18 cellular contexts compared by ENCODE assay signal in genomic region chr22:24191893-24192292, GRCh38. TPM values are rescaled to one million over a fixed set of nuclear protein-coding genes. Genes with fewer than 3 reads are reported as not detected.
DNase-seq lines count a peak whose midpoint lies in the region; ATAC-seq, FAIRE-seq and TF ChIP-seq lines count a peak whose summit lies in the region.
"Had no signal": no experiment of that assay in that cellular context is flagged by ENCODE, and none has a peak within 500 bp of the region (broad histone marks: within the 10 kb centered on the region; RNA-seq: fewer than 3 reads in every experiment).

No MANE protein-coding gene starts in this region.

- 100% methylated on average over 5 of the region's 5 CpGs for WGBS in A549 (ENCODE audit: missing lambda C conversion rate)
- 86% methylated on average over 5 of the region's 5 CpGs; no CpG with 5 or more reads in 1 of the 2 donors for WGBS in body of pancreas, 2 donors

- FAIRE-seq in A549 (lab: Jason Lieb, UNC) = no peak
- no peak for FAIRE-seq in kidney (lab: Jason Lieb, UNC)
- FAIRE-seq: H1, HTR-8/SVneo, K562 had no signal

- no TSS peak for BruUV-seq in Panc1 (replicated peaks; lab: Mats Ljungman, UMichigan)

- no peak for ATAC-seq in A549
- no peak for ATAC-seq in Panc1
- ATAC-seq in GM21619 (IDR thresholded peaks at IDR 0.05; ENCODE audit: unreplicated experiment) = no peak
- ATAC-seq in body of pancreas = no peak
- ATAC-seq: K562 had no signal

- POLR2A ChIA-PET in A549 (lab: Yijun Ruan, JAX) (no interaction called here), Panc1 (lab: Charles Lee) (no interaction called here)

- CTCF ChIA-PET in A549 (lab: Yijun Ruan, JAX) = interaction anchor here (2.8 to 6.3 kb wide), 2 partner anchors 54 to 56 kb away, joined by 23 to 61 read pairs; partner anchors contain the start of gene GGT5
- CTCF ChIA-PET in Panc1 (lab: Charles Lee) = interaction anchor here (0.8 kb wide), 1 partner anchor 55 kb away, joined by 4 read pairs; no protein-coding TSS in a partner anchor

- H3K27ac ChIP-seq in A549 (peak overlapping the region; percentile 93 to 96), Panc1 (ENCODE audit: low read length) (peak overlapping the region; percentile 62; the same call in 1 of the 2 replicates), kidney (ENCODE audit: low read depth in 2 of 2, low read length in 2 of 2) (no peak overlapping the region), body of pancreas (no peak overlapping the region)
- H3K27ac ChIP-seq: 22Rv1 had no signal

- H3K36me3 ChIP-seq in Panc1 (ENCODE audit: control insufficient read depth, insufficient read depth, low read length) = no peaks in the 10 kb centered on the region
- no peaks in the 10 kb centered on the region for H3K36me3 ChIP-seq in kidney (ENCODE audit: control insufficient read depth in 1 of 2, insufficient read depth in 2 of 2, low read length in 2 of 2)
- no peaks in the 10 kb centered on the region for H3K36me3 ChIP-seq in body of pancreas (replicated peaks in 1 of 2; ENCODE audit: insufficient read depth in 1 of 2, low read depth in 2 of 2)
- H3K36me3 ChIP-seq: HAP-1 had no signal

- TF ChIP-seq RAD21 in A549 (conservative IDR thresholded peaks at IDR 0.05 in 1 of 2, IDR thresholded peaks at IDR 0.05 in 1 of 2) = no peak

- H3K27me3 ChIP-seq in Panc1 (ENCODE audit: control insufficient read depth, insufficient read depth, low read length) = no peaks in the 10 kb centered on the region
- H3K27me3 ChIP-seq in body of pancreas = no peaks in the 10 kb centered on the region

- TF ChIP-seq POLR2A in A549 (IDR thresholded peaks at IDR 0.05; ENCODE audit: low read length) = no peak
- no peak for TF ChIP-seq POLR2A in body of pancreas (IDR thresholded peaks at IDR 0.05)

- H3K4me3 ChIP-seq in A549 (no peak overlapping the region), Panc1 (ENCODE audit: low read depth in 2 of 2, low read length in 2 of 2) (no peak overlapping the region), kidney (ENCODE audit: low read length in 2 of 2) (no peak overlapping the region), body of pancreas (no peak overlapping the region)
- H3K4me3 ChIP-seq: HAP-1, K562 had no signal

- H3K9ac ChIP-seq in kidney (ENCODE audit: low read length in 2 of 2) = no peak overlapping the region

- in situ Hi-C loops in Panc1 (cut with HindIII; ENCODE audit: low pct_unique_long_range_greater_than_20kb, low sequenced_read_pairs) = no loop called here

- intact Hi-C loops in Panc1 (cut with micrococcal nuclease; ENCODE audit: unreplicated experiment) = no loop called here
- intact Hi-C loops in kidney (cut with DNase I) = no loop called here
- intact Hi-C loops in body of pancreas (cut with DNase I) = loop anchor here (5.0 kb wide), 1 partner anchor 40 kb away; no protein-coding TSS in a partner anchor

- no peak for TF ChIP-seq EP300 in A549 (IDR thresholded peaks at IDR 0.05)

- no peak overlapping the region for H3K4me2 ChIP-seq in A549

- DNase-seq in A549 (ENCODE audit: low read depth in 1 of 2, low spot score in 1 of 2) = no peak
- no peak for DNase-seq in Panc1 (ENCODE audit: low read depth, low spot score)
- DNase-seq in kidney = peak; percentile 35
- peak; percentile 16 for DNase-seq in renal cortical epithelial cell (ENCODE audit: low read depth)
- DNase-seq in HUDEP-2 (lab: John Stamatoyannopoulos, UW; ENCODE audit: unreplicated experiment in 76 of 76) = no peak
- no peak for DNase-seq in body of pancreas
- DNase-seq: AML-193; C1 segment of cervical spinal cord; Calu3; CD4-positive, alpha-beta T cell; DMS 273 treated with DMSO at 0.1 percent for 48 hours had no signal

- no peak for TF ChIP-seq CTCF in A549 (IDR thresholded peaks at IDR 0.05)
- no peak for TF ChIP-seq CTCF in Panc1 (IDR thresholded peaks at IDR 0.05)
- TF ChIP-seq CTCF in kidney (IDR thresholded peaks at IDR 0.05; ENCODE audit: borderline replicate concordance, extremely low read depth, insufficient read depth) = no peak
- no peak for TF ChIP-seq CTCF in body of pancreas (IDR thresholded peaks at IDR 0.05)

- H3K9me3 ChIP-seq in A549 (peaks cover 6% of the 10 kb centered on the region), Panc1 (ENCODE audit: control insufficient read depth, insufficient read depth, low read depth, low read length) (no peaks in the 10 kb centered on the region), kidney (ENCODE audit: control insufficient read depth in 1 of 2, low read length in 2 of 2) (no peaks in the 10 kb centered on the region), body of pancreas (no peaks in the 10 kb centered on the region)
- H3K9me3 ChIP-seq: HAP-1 had no signal

- H3K4me1 ChIP-seq in A549 (peaks cover 39% of the 10 kb centered on the region), Panc1 (ENCODE audit: control insufficient read depth, insufficient read depth, low read length) (peaks cover 16% of the 10 kb centered on the region), kidney (ENCODE audit: control insufficient read depth in 1 of 2, insufficient read depth in 1 of 2, low read depth in 1 of 2, low read length in 2 of 2) (peaks cover 8 to 12% of the 10 kb centered on the region in 2 donors), body of pancreas (peaks cover 20% of the 10 kb centered on the region)
- H3K4me1 ChIP-seq: HAP-1 had no signal

TF ChIP-seq in A549, 52 proteins besides CTCF, POLR2A, EP300 and RAD21:
- TF ChIP-seq CBX2 (IDR thresholded peaks at IDR 0.05; ENCODE audit: borderline replicate concordance, low read depth) (no peak), CHD2 (IDR thresholded peaks at IDR 0.05; ENCODE audit: low read length, partially characterized antibody) (no peak), SREBF2 (IDR thresholded peaks at IDR 0.05) (no peak), ESRRA (IDR thresholded peaks at IDR 0.05; ENCODE audit: borderline replicate concordance, low read length) (no peak), BHLHE40 (IDR thresholded peaks at IDR 0.05; ENCODE audit: low read depth, low read length) (no peak), RNF2 (IDR thresholded peaks at IDR 0.05; ENCODE audit: borderline replicate concordance, low read depth) (no peak), NFE2L2 (conservative IDR thresholded peaks at IDR 0.05; ENCODE audit: low read length) (no peak)
- TF ChIP-seq, protein P1, sequence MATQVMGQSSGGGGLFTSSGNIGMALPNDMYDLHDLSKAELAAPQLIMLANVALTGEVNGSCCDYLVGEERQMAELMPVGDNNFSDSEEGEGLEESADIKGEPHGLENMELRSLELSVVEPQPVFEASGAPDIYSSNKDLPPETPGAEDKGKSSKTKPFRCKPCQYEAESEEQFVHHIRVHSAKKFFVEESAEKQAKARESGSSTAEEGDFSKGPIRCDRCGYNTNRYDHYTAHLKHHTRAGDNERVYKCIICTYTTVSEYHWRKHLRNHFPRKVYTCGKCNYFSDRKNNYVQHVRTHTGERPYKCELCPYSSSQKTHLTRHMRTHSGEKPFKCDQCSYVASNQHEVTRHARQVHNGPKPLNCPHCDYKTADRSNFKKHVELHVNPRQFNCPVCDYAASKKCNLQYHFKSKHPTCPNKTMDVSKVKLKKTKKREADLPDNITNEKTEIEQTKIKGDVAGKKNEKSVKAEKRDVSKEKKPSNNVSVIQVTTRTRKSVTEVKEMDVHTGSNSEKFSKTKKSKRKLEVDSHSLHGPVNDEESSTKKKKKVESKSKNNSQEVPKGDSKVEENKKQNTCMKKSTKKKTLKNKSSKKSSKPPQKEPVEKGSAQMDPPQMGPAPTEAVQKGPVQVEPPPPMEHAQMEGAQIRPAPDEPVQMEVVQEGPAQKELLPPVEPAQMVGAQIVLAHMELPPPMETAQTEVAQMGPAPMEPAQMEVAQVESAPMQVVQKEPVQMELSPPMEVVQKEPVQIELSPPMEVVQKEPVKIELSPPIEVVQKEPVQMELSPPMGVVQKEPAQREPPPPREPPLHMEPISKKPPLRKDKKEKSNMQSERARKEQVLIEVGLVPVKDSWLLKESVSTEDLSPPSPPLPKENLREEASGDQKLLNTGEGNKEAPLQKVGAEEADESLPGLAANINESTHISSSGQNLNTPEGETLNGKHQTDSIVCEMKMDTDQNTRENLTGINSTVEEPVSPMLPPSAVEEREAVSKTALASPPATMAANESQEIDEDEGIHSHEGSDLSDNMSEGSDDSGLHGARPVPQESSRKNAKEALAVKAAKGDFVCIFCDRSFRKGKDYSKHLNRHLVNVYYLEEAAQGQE (IDR thresholded peaks at IDR 0.05) = no peak

RNA-seq across cellular contexts. Expression of gene SUSD2, which starts 10.6 kb away (rescaled TPM):
- 12.4 and 12.7 TPM in 2 replicates for polyA plus RNA-seq in A549 (2011; rRNA removed)
- 12.0 and 14.3 TPM in 2 replicates for polyA plus RNA-seq in A549 (2012; cell fraction: cytosol; rRNA removed)
- 49.1 and 70.7 TPM in 2 replicates for polyA plus RNA-seq in A549 (2012; cell fraction: nucleus; rRNA removed)
- polyA plus RNA-seq in A549 (2017; fragmentation: RNase III; extraction: RNeasy Plus Mini Kit Qiagen cat#74134 plus additional on column Dnase treatment) = 51.4 to 60.9 TPM (median 51.9 TPM) in 3 replicates
- 9.4 and 12.1 TPM in 2 replicates for polyA minus RNA-seq in A549 (2011; rRNA and poly(A)+ RNA removed)
- 10.6 TPM for total RNA-seq in Panc1 (2021; ENCODE audit: unreplicated experiment)
- 41.0 TPM for polyA plus RNA-seq in Panc1 (2012; ENCODE audit: insufficient read length)
- total RNA-seq in kidney = 14.8 TPM
- 25.2 TPM for polyA plus RNA-seq in kidney (ENCODE audit: insufficient read depth, low read depth, low replicate concordance)
- total RNA-seq in renal cortical epithelial cell = 0.10 TPM in 1 of 2 replicates, not detected in the other
- total RNA-seq in body of pancreas = 1 to 10 TPM; 4.2 to 7.6 TPM

RNA-seq across cellular contexts. Expression of gene GGT5, which starts 53.0 kb away (rescaled TPM):
- polyA plus RNA-seq in A549 (2011; rRNA removed) (2.3 and 3.1 TPM in 2 replicates), A549 (2017; fragmentation: RNase III; extraction: RNeasy Plus Mini Kit Qiagen cat#74134 plus additional on column Dnase treatment) (2.2 to 3.3 TPM (median 2.5 TPM) in 3 replicates), kidney (ENCODE audit: insufficient read depth, low read depth, low replicate concordance) (63.2 TPM)
- polyA plus RNA-seq in A549 (2012; cell fraction: cytosol; rRNA removed) = 0.90 and 1.2 TPM in 2 replicates
- polyA plus RNA-seq in A549 (2012; cell fraction: nucleus; rRNA removed) = 8.8 and 9.9 TPM in 2 replicates
- 1.9 and 4.9 TPM in 2 replicates for polyA minus RNA-seq in A549 (2011; rRNA and poly(A)+ RNA removed)
- total RNA-seq in Panc1 (2021; ENCODE audit: unreplicated experiment) (3.6 TPM), kidney (103 TPM), renal cortical epithelial cell (0.10 TPM in 1 of 2 replicates, not detected in the other), body of pancreas (10 to 100 TPM; 24.9 to 41.2 TPM)
- polyA plus RNA-seq in Panc1 (2012; ENCODE audit: insufficient read length) = 3.3 TPM
- total RNA-seq: CD4-positive, alpha-beta T cell; Daoy; H1 had no signal

Comparison
In these comparisons a context has a peak if more than half of its experiments do, and no peak if none do; other contexts are left out.
1. DNase-seq: peak in kidney (single experiment) and renal cortical epithelial cell (single experiment); none in A549 (0 of 2), Panc1 (single experiment), HUDEP-2 (0 of 76) and body of pancreas (0 of 4).
2. H3K27ac ChIP-seq: peak in A549 (2 of 2) and Panc1 (single experiment); none in kidney (0 of 2) and body of pancreas (0 of 4).